In genomic region chr4:5945171-5945570, GRCh38 we compare ENCODE assay signal across 24 cellular contexts. TPM values are rescaled to one million over a fixed set of nuclear protein-coding genes. Genes with fewer than 3 reads are reported as not detected.
DNase-seq lines count a peak whose midpoint lies in the region; ATAC-seq, FAIRE-seq and TF ChIP-seq lines count a peak whose summit lies in the region.
"Had no signal": no experiment of that assay in that cellular context is flagged by ENCODE, and none has a peak within 500 bp of the region (broad histone marks: within the 10 kb centered on the region; RNA-seq: fewer than 3 reads in every experiment).

No MANE protein-coding gene starts in this region.

- no peaks in the 10 kb centered on the region for H3K36me3 ChIP-seq in BLaER1
- H3K36me3 ChIP-seq in Karpas-422 (ENCODE audit: insufficient read depth, low read length), result peaks cover 8% of the 10 kb centered on the region; the same call in 1 of the 2 replicates
- H3K36me3 ChIP-seq in kidney (ENCODE audit: control insufficient read depth in 1 of 2, insufficient read depth in 2 of 2, low read length in 2 of 2), result no peaks in the 10 kb centered on the region
- no peaks in the 10 kb centered on the region for H3K36me3 ChIP-seq in spleen
- H3K36me3 ChIP-seq in SJCRH30, result no peaks in the 10 kb centered on the region
- H3K36me3 ChIP-seq: BE2C had no signal

- H3K9me3 ChIP-seq in BLaER1, result peaks cover 25% of the 10 kb centered on the region
- peaks cover 25% of the 10 kb centered on the region for H3K9me3 ChIP-seq in Karpas-422 (ENCODE audit: low read length)
- peaks cover 0 to 4% of the 10 kb centered on the region in 2 donors for H3K9me3 ChIP-seq in kidney (ENCODE audit: control insufficient read depth in 1 of 2, low read length in 2 of 2)
- H3K9me3 ChIP-seq in spleen, result peaks cover 0 to 37% (median 21%) of the 10 kb centered on the region in 8 donors
- no peaks in the 10 kb centered on the region; the same call in 1 of the 2 replicates for H3K9me3 ChIP-seq in SJCRH30 (replicated peaks)

- H3K4me1 ChIP-seq in BLaER1 (peaks cover 64% of the 10 kb centered on the region), Karpas-422 (ENCODE audit: low read length) (peaks cover 31% of the 10 kb centered on the region), kidney (ENCODE audit: control insufficient read depth in 1 of 2, insufficient read depth in 1 of 2, low read depth in 1 of 2, low read length in 2 of 2) (no peaks in the 10 kb centered on the region), spleen (no peaks in the 10 kb centered on the region), SJCRH30 (peaks cover 23% of the 10 kb centered on the region)
- H3K4me1 ChIP-seq: A549, Caco-2 had no signal

- intact Hi-C loops in kidney (cut with DNase I) (no loop called here), spleen (cut with DNase I; ENCODE audit: low total_unique reads) (no loop called here)

- H3K4me2 ChIP-seq in BLaER1 (peak overlapping the region; percentile 85), Karpas-422 (ENCODE audit: low read depth, low read length, poor library complexity, severe bottlenecking) (peak overlapping the region; percentile 64)
- H3K4me2 ChIP-seq: A549, GM23338 had no signal

- no peak overlapping the region for H2AFZ ChIP-seq in Karpas-422 (ENCODE audit: low read length)
- H2AFZ ChIP-seq: GM23338 had no signal

- no peaks in the 10 kb centered on the region for H3K9me2 ChIP-seq in Karpas-422 (replicated peaks; ENCODE audit: insufficient read depth, low read length)

- 60 to 90% (median 87%) methylated on average over 1 to 11 of the region's 11 CpGs for WGBS in spleen, 5 donors

- peak overlapping the region; percentile 20; the same call in 1 of the 2 replicates for H3K4me3 ChIP-seq in BLaER1
- peak overlapping the region; percentile 26; the same call in 1 of the 2 replicates for H3K4me3 ChIP-seq in Karpas-422 (ENCODE audit: low read length)
- no peak overlapping the region for H3K4me3 ChIP-seq in kidney (ENCODE audit: low read length in 2 of 2)
- no peak overlapping the region for H3K4me3 ChIP-seq in spleen
- no peak overlapping the region for H3K4me3 ChIP-seq in SJCRH30
- H3K4me3 ChIP-seq: A549, GM12878, GM23338 had no signal

- no peaks in the 10 kb centered on the region for H3K27me3 ChIP-seq in BLaER1
- no peaks in the 10 kb centered on the region for H3K27me3 ChIP-seq in Karpas-422 (ENCODE audit: low read length)
- peaks cover 0 to 50% (median 0%) of the 10 kb centered on the region in 7 donors for H3K27me3 ChIP-seq in spleen (replicated peaks in 1 of 7)
- no peaks in the 10 kb centered on the region; the same call in 1 of the 2 replicates for H3K27me3 ChIP-seq in SJCRH30
- H3K27me3 ChIP-seq: BE2C had no signal

- no peak for ATAC-seq in GM18861 (IDR thresholded peaks at IDR 0.05; ENCODE audit: unreplicated experiment)
- ATAC-seq: A549; CD8-positive, alpha-beta T cell; GM12878; GM23338; HCT116 had no signal

- DNase-seq in Karpas-422, result peak; percentile 82
- peak; percentile 37 for DNase-seq in kidney
- peak; percentile 33 for DNase-seq in spleen
- no peak for DNase-seq in DMS53 (lab: John Stamatoyannopoulos, UW)
- DNase-seq in SJCRH30, result no peak
- DNase-seq: 8988T; ACHN; AML-193; BE2C; Caco-2; CD4-positive, CD25-positive, alpha-beta regulatory T cell; CD8-positive, alpha-beta T cell; DMS153; DMS79; EL; GDM1; H9 had no signal

- no peak for TF ChIP-seq POLR2A in spleen (IDR thresholded peaks at IDR 0.05)

- no peak for TF ChIP-seq CTCF in kidney (IDR thresholded peaks at IDR 0.05; ENCODE audit: borderline replicate concordance, extremely low read depth, insufficient read depth)
- TF ChIP-seq CTCF in spleen (IDR thresholded peaks at IDR 0.05 in 8 of 11, conservative IDR thresholded peaks at IDR 0.05 in 3 of 11), result no peak

- H3K9ac ChIP-seq in BLaER1, result no peak overlapping the region
- peak overlapping the region; percentile 21; the same call in 1 of the 2 replicates for H3K9ac ChIP-seq in Karpas-422 (ENCODE audit: low read length)
- no peak overlapping the region for H3K9ac ChIP-seq in kidney (ENCODE audit: low read length in 2 of 2)

- H3K27ac ChIP-seq in BLaER1, result peak overlapping the region; percentile 1; the same call in 1 of the 2 replicates
- no peak overlapping the region for H3K27ac ChIP-seq in Karpas-422 (ENCODE audit: low read length)
- H3K27ac ChIP-seq in kidney (ENCODE audit: low read depth in 2 of 2, low read length in 2 of 2), result no peak overlapping the region
- H3K27ac ChIP-seq in spleen, result no peak overlapping the region
- H3K27ac ChIP-seq in SJCRH30, result no peak overlapping the region
- H3K27ac ChIP-seq: A549, C4-2B had no signal

- no peaks in the 10 kb centered on the region for H3K79me2 ChIP-seq in Karpas-422 (ENCODE audit: low read length)

- H4K20me1 ChIP-seq in BLaER1 (no peaks in the 10 kb centered on the region), Karpas-422 (ENCODE audit: insufficient read depth, low read depth, low read length) (no peaks in the 10 kb centered on the region)

- FAIRE-seq in kidney (lab: Jason Lieb, UNC), result no peak
- FAIRE-seq: A549, GM12878 had no signal

RNA-seq across cellular contexts. Expression of gene CRMP1, which starts 52.3 kb away (rescaled TPM):
- 0.40 and 0.48 TPM in 2 replicates for total RNA-seq in Karpas-422 (2014; rRNA removed; shearing (Covaris generic); ENCODE audit: low replicate concordance)
- total RNA-seq in kidney (0.66 TPM), spleen (1 to 10 TPM in 4 of 7 donors, under 1 TPM in 2, not detected in 1; 0.16 to 2.3 (median 1.4) TPM)
- polyA plus RNA-seq in kidney (ENCODE audit: insufficient read depth, low read depth, low replicate concordance) (0.26 TPM), spleen (under 1 TPM; 0.03 to 0.85 (median 0.04) TPM)
- 87.0 and 88.0 TPM in 2 replicates for total RNA-seq in SJCRH30 (2014; rRNA removed; shearing (Covaris generic))
- total RNA-seq: Caco-2; CD4-positive, CD25-positive, alpha-beta regulatory T cell; CD8-positive, alpha-beta T cell had no signal
- polyA plus RNA-seq: CD4-positive, CD25-positive, alpha-beta regulatory T cell had no signal

Comparison
In these comparisons a context has a peak if more than half of its experiments do, and no peak if none do; other contexts are left out.
1. H3K4me3 ChIP-seq: peak in BLaER1 (single experiment) and Karpas-422 (single experiment); none in kidney (0 of 2), spleen (0 of 8) and SJCRH30 (single experiment).
2. DNase-seq: peak in Karpas-422 (single experiment), kidney (single experiment) and spleen (single experiment); none in DMS53 (single experiment) and SJCRH30 (0 of 2).
3. RNA of gene CRMP1, which starts 52.3 kb away (total RNA-seq): 87.0 to 88.0 TPM in SJCRH30; 0.16 to 2.3 TPM in spleen, 0.66 TPM in kidney (single experiment) and 0.40 to 0.48 TPM in Karpas-422; every median in the first group is over 10 times any median in the second.